8 cellular contexts compared by ENCODE assay signal in the genomic region with DNA sequence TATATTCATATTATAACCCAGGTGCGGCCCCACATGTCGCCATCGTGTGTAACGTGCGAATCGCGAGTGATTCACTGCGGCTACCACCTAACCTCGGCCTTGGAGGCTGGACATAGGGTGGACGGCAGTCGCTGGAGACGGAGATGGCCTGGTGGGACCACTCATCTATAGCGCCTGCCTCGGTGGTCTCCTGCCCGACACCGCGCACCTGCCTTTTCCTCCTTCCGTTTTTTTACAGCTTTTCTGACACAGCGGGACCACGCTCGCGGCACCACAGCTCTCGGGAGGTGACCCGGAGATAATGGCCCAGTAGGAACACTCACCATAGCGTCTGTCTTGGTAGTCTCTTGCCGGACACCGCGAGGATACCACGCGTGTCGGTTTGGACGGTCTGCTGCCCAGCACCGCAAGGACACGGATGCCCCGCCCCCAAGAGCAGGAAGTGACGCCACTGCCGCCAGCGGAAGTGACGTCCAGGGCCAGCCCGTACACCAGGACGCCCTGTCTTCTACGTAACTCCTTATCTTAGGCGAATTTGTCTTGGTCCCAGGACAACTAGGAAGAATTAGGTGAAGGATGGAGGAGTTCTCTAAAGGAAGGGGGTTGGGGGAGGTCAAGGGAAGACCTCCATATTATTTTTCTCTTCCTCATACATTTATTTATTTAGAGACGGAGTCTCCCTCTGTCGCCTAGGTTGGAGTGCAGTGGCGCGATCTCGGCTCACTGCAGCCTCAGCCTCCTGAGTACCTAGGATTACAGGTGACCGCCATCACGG. TPM values are rescaled to one million over a fixed set of nuclear protein-coding genes. Genes with fewer than 3 reads are reported as not detected.
DNase-seq lines count a peak whose midpoint lies in the region; ATAC-seq and TF ChIP-seq lines count a peak whose summit lies in the region.

No MANE protein-coding gene starts in this region.

- no peaks in the 10 kb centered on the region for H3K27me3 ChIP-seq in IMR-90 (ENCODE audit: control insufficient read depth, insufficient read depth, low read length)

- no peaks in the 10 kb centered on the region for H3K9me3 ChIP-seq in IMR-90 (ENCODE audit: control insufficient read depth, insufficient read depth, low read length)

- H3K14ac ChIP-seq in IMR-90 (replicated peaks; ENCODE audit: low read depth, low read length) = peak overlapping the region; percentile 94

- CTCF ChIA-PET in IMR-90 (lab: Yijun Ruan, JAX) = interaction anchor here (1.6 kb wide), 1 partner anchor 15 kb away, joined by 5 read pairs; no protein-coding TSS in a partner anchor

- H3K56ac ChIP-seq in IMR-90 (ENCODE audit: extremely low read depth, insufficient read depth, low read length) = peak overlapping the region; percentile 61

- peak overlapping the region; percentile 99 for H3K4me3 Mint-ChIP-seq in activated naive CD8-positive, alpha-beta T cell
- H3K4me3 Mint-ChIP-seq in osteocyte (ENCODE audit: unreplicated experiment) = peak overlapping the region; percentile 95

- peak overlapping the region; percentile 57; the same call in 1 of the 2 replicates for H4K91ac ChIP-seq in IMR-90 (ENCODE audit: insufficient read depth, low read depth, low read length)

- no peaks in the 10 kb centered on the region; the same call in 1 of the 2 replicates for H3K4me1 ChIP-seq in IMR-90 (ENCODE audit: control insufficient read depth, insufficient read depth, low read length)

- peak; percentile 89 for TF ChIP-seq POLR2A in IMR-90 (IDR thresholded peaks at IDR 0.05; ENCODE audit: low read depth, low read length)

- H3K27ac ChIP-seq in IMR-90 (ENCODE audit: insufficient read depth, low read length) (peak overlapping the region; percentile 43), temporal lobe (ENCODE audit: low read depth, low read length) (peak overlapping the region; percentile 63)

- peak overlapping the region; percentile 62; the same call in 1 of the 2 replicates for H4K5ac ChIP-seq in IMR-90 (ENCODE audit: low read depth, low read length)

- peak overlapping the region; percentile 77 for H2BK5ac ChIP-seq in IMR-90 (ENCODE audit: low read depth, low read length, poor library complexity, severe bottlenecking)

- peak overlapping the region; percentile 98 for H3K27ac Mint-ChIP-seq in activated naive CD8-positive, alpha-beta T cell
- H3K27ac Mint-ChIP-seq in osteocyte (ENCODE audit: unreplicated experiment) = peak overlapping the region; percentile 96

- TF ChIP-seq CTCF in IMR-90 (conservative IDR thresholded peaks at IDR 0.05; ENCODE audit: low read depth, low read length) = no peak
- no peak for TF ChIP-seq CTCF in osteocyte (IDR thresholded peaks at IDR 0.05)

- no peaks in the 10 kb centered on the region for H3K27me3 Mint-ChIP-seq in activated naive CD8-positive, alpha-beta T cell
- no peaks in the 10 kb centered on the region for H3K27me3 Mint-ChIP-seq in osteocyte (ENCODE audit: unreplicated experiment)

- H3K9me1 ChIP-seq in IMR-90 (ENCODE audit: insufficient read depth, low read length) = peaks cover 7% of the 10 kb centered on the region; the same call in 1 of the 2 replicates

- H2AFZ ChIP-seq in IMR-90 (replicated peaks; ENCODE audit: low read length, poor library complexity) = peak overlapping the region; percentile 94

- H3K36me3 ChIP-seq in IMR-90 (ENCODE audit: control insufficient read depth, insufficient read depth, low read length) = peaks cover 14% of the 10 kb centered on the region

- TF ChIP-seq RAD21 in IMR-90 (IDR thresholded peaks at IDR 0.05; ENCODE audit: low read length) = no peak

- intact Hi-C loops in IMR-90 (cut with micrococcal nuclease) = no loop called here
- intact Hi-C loops in Right ventricle myocardium inferior (cut with DNase I) = no loop called here

- peak overlapping the region in 1 of 2 experiments; percentile 92; a peak in 2 of 4 replicates for H4K8ac ChIP-seq in IMR-90 (ENCODE audit: low read depth in 2 of 2, low read length in 2 of 2)

- H2BK15ac ChIP-seq in IMR-90 (ENCODE audit: low read depth, low read length) = no peak overlapping the region

- 35% methylated on average over 12 of the region's 50 CpGs; no CpG with 5 or more reads in 1 of the 2 experiments for WGBS in IMR-90 (ENCODE audit: extremely low coverage in 2 of 2, insufficient read length in 1 of 2), 2 experiments

- DNase-seq in 8988T = peak; percentile 65
- peak; percentile 88 for DNase-seq in IMR-90
- peak; percentile 46 for DNase-seq in SKM-1 treated with dmso at 0.1 percent for 144 hours (lab: John Stamatoyannopoulos, UW; ENCODE audit: unreplicated experiment)
- DNase-seq in Right ventricle myocardium inferior (ENCODE audit: missing footprints) = peak; percentile 91
- DNase-seq in osteocyte (ENCODE audit: extremely low spot score, unreplicated experiment) = peak; percentile 95

- peaks cover 32% of the 10 kb centered on the region for H4K20me1 ChIP-seq in IMR-90 (ENCODE audit: insufficient read depth, low read length)

- POLR2A ChIA-PET in IMR-90 (lab: Charles Lee; ENCODE audit: unreplicated experiment) = no interaction called here

- H3K23ac ChIP-seq in IMR-90 (ENCODE audit: low read depth, low read length) = peak overlapping the region; percentile 67

- H3K36me3 Mint-ChIP-seq in activated naive CD8-positive, alpha-beta T cell = peaks cover 8% of the 10 kb centered on the region
- peaks cover 12% of the 10 kb centered on the region for H3K36me3 Mint-ChIP-seq in osteocyte (ENCODE audit: unreplicated experiment)

- dilution Hi-C loops in IMR-90 (cut with HindIII; ENCODE audit: low sequenced_read_pairs, unreplicated experiment) = no loop called here

- H3K4me2 ChIP-seq in IMR-90 (ENCODE audit: low read depth, low read length) = peak overlapping the region; percentile 49

- no peak overlapping the region; the same call in 1 of the 2 replicates for H2BK20ac ChIP-seq in IMR-90 (ENCODE audit: low read depth, low read length)

- H3K4me1 Mint-ChIP-seq in activated naive CD8-positive, alpha-beta T cell (ENCODE audit: low read depth) = peaks cover 47% of the 10 kb centered on the region
- peaks cover 23% of the 10 kb centered on the region for H3K4me1 Mint-ChIP-seq in osteocyte (ENCODE audit: unreplicated experiment)

- peaks cover 20 to 60% of the 10 kb centered on the region in 2 experiments for H3K79me1 ChIP-seq in IMR-90 (ENCODE audit: low read depth in 1 of 2, low read length in 2 of 2)

- no TSS peak for BruUV-seq in IMR-90 (replicated peaks; lab: Mats Ljungman, UMichigan)

- H3K4me3 ChIP-seq in IMR-90 (ENCODE audit: insufficient read depth, low read depth, low read length) = peak overlapping the region; percentile 94

- no peak overlapping the region for H3K18ac ChIP-seq in IMR-90 (ENCODE audit: low read depth, low read length)

- H3K4ac ChIP-seq in IMR-90 (ENCODE audit: low read depth, low read length) = peak overlapping the region; percentile 84

- in situ Hi-C loops in IMR-90 (cut with MboI; ENCODE audit: low sequenced_read_pairs) = no loop called here

- H2BK120ac ChIP-seq in IMR-90 (ENCODE audit: low read depth, low read length) = no peak overlapping the region

- peak overlapping the region; percentile 74 for H2AK5ac ChIP-seq in IMR-90 (ENCODE audit: low read depth, low read length)

- ATAC-seq in GM19035 (IDR thresholded peaks at IDR 0.05; ENCODE audit: unreplicated experiment) (peak; percentile 82), IMR-90 (ENCODE audit: low read depth) (peak; percentile 96), Right ventricle myocardium inferior (peak; percentile 93)

- no peaks in the 10 kb centered on the region for H3K9me3 Mint-ChIP-seq in activated naive CD8-positive, alpha-beta T cell (ENCODE audit: low read depth)
- H3K9me3 Mint-ChIP-seq in osteocyte (ENCODE audit: unreplicated experiment) = no peaks in the 10 kb centered on the region

- peak overlapping the region; percentile 62 for H3K9ac ChIP-seq in IMR-90 (ENCODE audit: low read depth, low read length)

- peak overlapping the region; percentile 90 for H2AK9ac ChIP-seq in IMR-90 (replicated peaks; ENCODE audit: low read depth, low read length, poor library complexity)

TF ChIP-seq in IMR-90, 13 proteins besides CTCF, POLR2A, EP300 and RAD21 (continues in another document):
- TF ChIP-seq CEBPB (IDR thresholded peaks at IDR 0.05; ENCODE audit: low read depth, low read length) (no peak), MAZ (IDR thresholded peaks at IDR 0.05; ENCODE audit: borderline replicate concordance, low read depth, low read length) (peak; percentile 48; the same call in 1 of the 2 replicates), MAFK (IDR thresholded peaks at IDR 0.05; ENCODE audit: low read depth, low read length) (no peak), SMC3 (IDR thresholded peaks at IDR 0.05; ENCODE audit: low read depth, low read length) (no peak), RFX5 (IDR thresholded peaks at IDR 0.05; ENCODE audit: low read depth, low read length) (no peak)
- TF ChIP-seq, protein P1, sequence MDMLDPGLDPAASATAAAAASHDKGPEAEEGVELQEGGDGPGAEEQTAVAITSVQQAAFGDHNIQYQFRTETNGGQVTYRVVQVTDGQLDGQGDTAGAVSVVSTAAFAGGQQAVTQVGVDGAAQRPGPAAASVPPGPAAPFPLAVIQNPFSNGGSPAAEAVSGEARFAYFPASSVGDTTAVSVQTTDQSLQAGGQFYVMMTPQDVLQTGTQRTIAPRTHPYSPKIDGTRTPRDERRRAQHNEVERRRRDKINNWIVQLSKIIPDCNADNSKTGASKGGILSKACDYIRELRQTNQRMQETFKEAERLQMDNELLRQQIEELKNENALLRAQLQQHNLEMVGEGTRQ (IDR thresholded peaks at IDR 0.05; ENCODE audit: low read depth, low read length) = no peak
- TF ChIP-seq, protein P2, sequence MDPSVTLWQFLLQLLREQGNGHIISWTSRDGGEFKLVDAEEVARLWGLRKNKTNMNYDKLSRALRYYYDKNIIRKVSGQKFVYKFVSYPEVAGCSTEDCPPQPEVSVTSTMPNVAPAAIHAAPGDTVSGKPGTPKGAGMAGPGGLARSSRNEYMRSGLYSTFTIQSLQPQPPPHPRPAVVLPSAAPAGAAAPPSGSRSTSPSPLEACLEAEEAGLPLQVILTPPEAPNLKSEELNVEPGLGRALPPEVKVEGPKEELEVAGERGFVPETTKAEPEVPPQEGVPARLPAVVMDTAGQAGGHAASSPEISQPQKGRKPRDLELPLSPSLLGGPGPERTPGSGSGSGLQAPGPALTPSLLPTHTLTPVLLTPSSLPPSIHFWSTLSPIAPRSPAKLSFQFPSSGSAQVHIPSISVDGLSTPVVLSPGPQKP (IDR thresholded peaks at IDR 0.05; ENCODE audit: borderline replicate concordance, low read depth, low read length) = no peak

RNA-seq across cellular contexts. Expression of a gene that starts 6.4 kb away (rescaled TPM):
- 109 and 122 TPM in 2 replicates for total RNA-seq in IMR-90 (2012; rRNA removed)
- 185 and 235 TPM in 2 replicates for polyA plus RNA-seq in IMR-90 (2012; rRNA removed)
- 164 and 201 TPM in 2 replicates for polyA plus RNA-seq in IMR-90 (2012; cell fraction: cytosol; rRNA removed)
- polyA plus RNA-seq in IMR-90 (2012; cell fraction: nucleus; rRNA removed; ENCODE audit: low replicate concordance) = 57.5 and 76.0 TPM in 2 replicates
- 216 TPM for total RNA-seq in Right ventricle myocardium inferior
- 126 and 128 TPM in 2 replicates for total RNA-seq in osteocyte
- total RNA-seq in temporal lobe = 57.8 TPM

RNA-seq across cellular contexts. Expression of a gene that starts 17.1 kb away (rescaled TPM):
- 0.90 and 1.1 TPM in 2 replicates for total RNA-seq in IMR-90 (2012; rRNA removed)
- 2.1 and 2.6 TPM in 2 replicates for polyA plus RNA-seq in IMR-90 (2012; rRNA removed)
- polyA plus RNA-seq in IMR-90 (2012; cell fraction: cytosol; rRNA removed) = 1.8 and 2.2 TPM in 2 replicates
- polyA plus RNA-seq in IMR-90 (2012; cell fraction: nucleus; rRNA removed; ENCODE audit: low replicate concordance) = 2.1 and 2.4 TPM in 2 replicates
- 0.41 TPM for total RNA-seq in Right ventricle myocardium inferior
- total RNA-seq in osteocyte = not detected in 2 replicates
- not detected for total RNA-seq in temporal lobe

Comparison
In these comparisons a context has a peak if more than half of its experiments do, and no peak if none do; other contexts are left out.
1. Peak in every context shown above with its lines: DNase-seq, ATAC-seq, H3K4me3 ChIP-seq and H3K27ac ChIP-seq.